ENCODE assay signal across 1 cellular context in genomic region chr19:3364501-3364858, GRCh38.
TF ChIP-seq lines count a peak whose summit lies in the region.

No MANE protein-coding gene starts in this region.

TF ChIP-seq in H1, 55 proteins besides CTCF, POLR2A, EP300 and RAD21:
- no peak for TF ChIP-seq HDAC6 (IDR thresholded peaks at IDR 0.05; ENCODE audit: low read depth, low read length)
- 0 out of 4 replicates have a peak, but pooled peaks of 1 of the 2 experiments have one; percentile 72 for TF ChIP-seq HDAC2 (IDR thresholded peaks at IDR 0.05; ENCODE audit: borderline replicate concordance in 1 of 2, low read depth in 2 of 2, low read length in 2 of 2)
- peak; percentile 44; the same call in 1 of the 2 replicates for TF ChIP-seq KDM1A (IDR thresholded peaks at IDR 0.05; ENCODE audit: borderline replicate concordance, low read length)
- peak; percentile 72 for TF ChIP-seq EZH2 (IDR thresholded peaks at IDR 0.05; ENCODE audit: low read depth, low read length, severe bottlenecking)
- TF ChIP-seq SUZ12 (IDR thresholded peaks at IDR 0.05; ENCODE audit: low read length), result peak; percentile 31
- TF ChIP-seq RNF2 (IDR thresholded peaks at IDR 0.05; ENCODE audit: borderline replicate concordance, low read depth, low read length, missing control alignments, poor library complexity, severe bottlenecking), result peak; percentile 16
- no peak for TF ChIP-seq FOSL1 (IDR thresholded peaks at IDR 0.05; ENCODE audit: insufficient read depth, low read depth, low read length)
- no peak for TF ChIP-seq GTF2F1 (IDR thresholded peaks at IDR 0.05; ENCODE audit: borderline replicate concordance, low read depth, low read length)
- no peak for TF ChIP-seq ATF2 (IDR thresholded peaks at IDR 0.05; ENCODE audit: low read length)
TF ChIP-seq in H1: peak in this region for 5.
